ENCODE assay signal across 1 cellular context in the genomic region with DNA sequence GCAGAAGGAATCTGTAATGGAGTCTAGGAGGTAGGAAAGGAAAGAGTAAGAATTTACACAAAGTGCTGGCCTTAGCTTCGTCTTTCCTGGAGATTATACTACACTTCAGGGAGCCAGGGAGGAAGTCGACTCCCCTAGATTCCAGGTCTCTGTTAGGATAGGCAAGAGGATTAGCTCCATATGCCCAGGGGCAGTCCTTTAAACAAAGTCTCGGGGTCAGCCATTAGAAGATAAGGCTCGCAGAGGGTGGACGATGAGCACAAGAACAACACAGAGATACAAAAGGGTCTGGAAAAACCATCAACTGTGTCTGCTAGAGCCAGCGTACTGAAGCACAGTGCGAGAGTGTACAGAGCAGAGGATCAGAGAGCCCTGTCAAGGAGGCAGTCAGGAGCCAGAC.
TF ChIP-seq lines count a peak whose summit lies in the region.

No MANE protein-coding gene starts in this region.

TF ChIP-seq in WTC11, 78 proteins besides CTCF, POLR2A, EP300 and RAD21 (continued from another document):
- TF ChIP-seq, protein P1, sequence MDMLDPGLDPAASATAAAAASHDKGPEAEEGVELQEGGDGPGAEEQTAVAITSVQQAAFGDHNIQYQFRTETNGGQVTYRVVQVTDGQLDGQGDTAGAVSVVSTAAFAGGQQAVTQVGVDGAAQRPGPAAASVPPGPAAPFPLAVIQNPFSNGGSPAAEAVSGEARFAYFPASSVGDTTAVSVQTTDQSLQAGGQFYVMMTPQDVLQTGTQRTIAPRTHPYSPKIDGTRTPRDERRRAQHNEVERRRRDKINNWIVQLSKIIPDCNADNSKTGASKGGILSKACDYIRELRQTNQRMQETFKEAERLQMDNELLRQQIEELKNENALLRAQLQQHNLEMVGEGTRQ (CRISPR knock-in tag; IDR thresholded peaks at IDR 0.05): no peak
- TF ChIP-seq, protein P2, sequence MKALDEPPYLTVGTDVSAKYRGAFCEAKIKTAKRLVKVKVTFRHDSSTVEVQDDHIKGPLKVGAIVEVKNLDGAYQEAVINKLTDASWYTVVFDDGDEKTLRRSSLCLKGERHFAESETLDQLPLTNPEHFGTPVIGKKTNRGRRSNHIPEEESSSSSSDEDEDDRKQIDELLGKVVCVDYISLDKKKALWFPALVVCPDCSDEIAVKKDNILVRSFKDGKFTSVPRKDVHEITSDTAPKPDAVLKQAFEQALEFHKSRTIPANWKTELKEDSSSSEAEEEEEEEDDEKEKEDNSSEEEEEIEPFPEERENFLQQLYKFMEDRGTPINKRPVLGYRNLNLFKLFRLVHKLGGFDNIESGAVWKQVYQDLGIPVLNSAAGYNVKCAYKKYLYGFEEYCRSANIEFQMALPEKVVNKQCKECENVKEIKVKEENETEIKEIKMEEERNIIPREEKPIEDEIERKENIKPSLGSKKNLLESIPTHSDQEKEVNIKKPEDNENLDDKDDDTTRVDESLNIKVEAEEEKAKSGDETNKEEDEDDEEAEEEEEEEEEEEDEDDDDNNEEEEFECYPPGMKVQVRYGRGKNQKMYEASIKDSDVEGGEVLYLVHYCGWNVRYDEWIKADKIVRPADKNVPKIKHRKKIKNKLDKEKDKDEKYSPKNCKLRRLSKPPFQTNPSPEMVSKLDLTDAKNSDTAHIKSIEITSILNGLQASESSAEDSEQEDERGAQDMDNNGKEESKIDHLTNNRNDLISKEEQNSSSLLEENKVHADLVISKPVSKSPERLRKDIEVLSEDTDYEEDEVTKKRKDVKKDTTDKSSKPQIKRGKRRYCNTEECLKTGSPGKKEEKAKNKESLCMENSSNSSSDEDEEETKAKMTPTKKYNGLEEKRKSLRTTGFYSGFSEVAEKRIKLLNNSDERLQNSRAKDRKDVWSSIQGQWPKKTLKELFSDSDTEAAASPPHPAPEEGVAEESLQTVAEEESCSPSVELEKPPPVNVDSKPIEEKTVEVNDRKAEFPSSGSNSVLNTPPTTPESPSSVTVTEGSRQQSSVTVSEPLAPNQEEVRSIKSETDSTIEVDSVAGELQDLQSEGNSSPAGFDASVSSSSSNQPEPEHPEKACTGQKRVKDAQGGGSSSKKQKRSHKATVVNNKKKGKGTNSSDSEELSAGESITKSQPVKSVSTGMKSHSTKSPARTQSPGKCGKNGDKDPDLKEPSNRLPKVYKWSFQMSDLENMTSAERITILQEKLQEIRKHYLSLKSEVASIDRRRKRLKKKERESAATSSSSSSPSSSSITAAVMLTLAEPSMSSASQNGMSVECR (CRISPR knock-in tag; IDR thresholded peaks at IDR 0.05; ENCODE audit: borderline replicate concordance): no peak
- TF ChIP-seq CREM (CRISPR knock-in tag; IDR thresholded peaks at IDR 0.05) (no peak), ZBTB21 (CRISPR knock-in tag; IDR thresholded peaks at IDR 0.05; ENCODE audit: borderline replicate concordance) (no peak), TP53 (CRISPR knock-in tag; IDR thresholded peaks at IDR 0.05) (no peak), FOXP1 (CRISPR knock-in tag; IDR thresholded peaks at IDR 0.05; ENCODE audit: borderline replicate concordance) (no peak)
- TF ChIP-seq, protein P3, sequence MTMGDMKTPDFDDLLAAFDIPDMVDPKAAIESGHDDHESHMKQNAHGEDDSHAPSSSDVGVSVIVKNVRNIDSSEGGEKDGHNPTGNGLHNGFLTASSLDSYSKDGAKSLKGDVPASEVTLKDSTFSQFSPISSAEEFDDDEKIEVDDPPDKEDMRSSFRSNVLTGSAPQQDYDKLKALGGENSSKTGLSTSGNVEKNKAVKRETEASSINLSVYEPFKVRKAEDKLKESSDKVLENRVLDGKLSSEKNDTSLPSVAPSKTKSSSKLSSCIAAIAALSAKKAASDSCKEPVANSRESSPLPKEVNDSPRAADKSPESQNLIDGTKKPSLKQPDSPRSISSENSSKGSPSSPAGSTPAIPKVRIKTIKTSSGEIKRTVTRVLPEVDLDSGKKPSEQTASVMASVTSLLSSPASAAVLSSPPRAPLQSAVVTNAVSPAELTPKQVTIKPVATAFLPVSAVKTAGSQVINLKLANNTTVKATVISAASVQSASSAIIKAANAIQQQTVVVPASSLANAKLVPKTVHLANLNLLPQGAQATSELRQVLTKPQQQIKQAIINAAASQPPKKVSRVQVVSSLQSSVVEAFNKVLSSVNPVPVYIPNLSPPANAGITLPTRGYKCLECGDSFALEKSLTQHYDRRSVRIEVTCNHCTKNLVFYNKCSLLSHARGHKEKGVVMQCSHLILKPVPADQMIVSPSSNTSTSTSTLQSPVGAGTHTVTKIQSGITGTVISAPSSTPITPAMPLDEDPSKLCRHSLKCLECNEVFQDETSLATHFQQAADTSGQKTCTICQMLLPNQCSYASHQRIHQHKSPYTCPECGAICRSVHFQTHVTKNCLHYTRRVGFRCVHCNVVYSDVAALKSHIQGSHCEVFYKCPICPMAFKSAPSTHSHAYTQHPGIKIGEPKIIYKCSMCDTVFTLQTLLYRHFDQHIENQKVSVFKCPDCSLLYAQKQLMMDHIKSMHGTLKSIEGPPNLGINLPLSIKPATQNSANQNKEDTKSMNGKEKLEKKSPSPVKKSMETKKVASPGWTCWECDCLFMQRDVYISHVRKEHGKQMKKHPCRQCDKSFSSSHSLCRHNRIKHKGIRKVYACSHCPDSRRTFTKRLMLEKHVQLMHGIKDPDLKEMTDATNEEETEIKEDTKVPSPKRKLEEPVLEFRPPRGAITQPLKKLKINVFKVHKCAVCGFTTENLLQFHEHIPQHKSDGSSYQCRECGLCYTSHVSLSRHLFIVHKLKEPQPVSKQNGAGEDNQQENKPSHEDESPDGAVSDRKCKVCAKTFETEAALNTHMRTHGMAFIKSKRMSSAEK (CRISPR knock-in tag; IDR thresholded peaks at IDR 0.05; ENCODE audit: borderline replicate concordance): no peak
- TF ChIP-seq, protein P4, sequence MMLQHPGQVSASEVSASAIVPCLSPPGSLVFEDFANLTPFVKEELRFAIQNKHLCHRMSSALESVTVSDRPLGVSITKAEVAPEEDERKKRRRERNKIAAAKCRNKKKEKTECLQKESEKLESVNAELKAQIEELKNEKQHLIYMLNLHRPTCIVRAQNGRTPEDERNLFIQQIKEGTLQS (CRISPR knock-in tag; conservative IDR thresholded peaks at IDR 0.05): no peak
- TF ChIP-seq, protein P5, sequence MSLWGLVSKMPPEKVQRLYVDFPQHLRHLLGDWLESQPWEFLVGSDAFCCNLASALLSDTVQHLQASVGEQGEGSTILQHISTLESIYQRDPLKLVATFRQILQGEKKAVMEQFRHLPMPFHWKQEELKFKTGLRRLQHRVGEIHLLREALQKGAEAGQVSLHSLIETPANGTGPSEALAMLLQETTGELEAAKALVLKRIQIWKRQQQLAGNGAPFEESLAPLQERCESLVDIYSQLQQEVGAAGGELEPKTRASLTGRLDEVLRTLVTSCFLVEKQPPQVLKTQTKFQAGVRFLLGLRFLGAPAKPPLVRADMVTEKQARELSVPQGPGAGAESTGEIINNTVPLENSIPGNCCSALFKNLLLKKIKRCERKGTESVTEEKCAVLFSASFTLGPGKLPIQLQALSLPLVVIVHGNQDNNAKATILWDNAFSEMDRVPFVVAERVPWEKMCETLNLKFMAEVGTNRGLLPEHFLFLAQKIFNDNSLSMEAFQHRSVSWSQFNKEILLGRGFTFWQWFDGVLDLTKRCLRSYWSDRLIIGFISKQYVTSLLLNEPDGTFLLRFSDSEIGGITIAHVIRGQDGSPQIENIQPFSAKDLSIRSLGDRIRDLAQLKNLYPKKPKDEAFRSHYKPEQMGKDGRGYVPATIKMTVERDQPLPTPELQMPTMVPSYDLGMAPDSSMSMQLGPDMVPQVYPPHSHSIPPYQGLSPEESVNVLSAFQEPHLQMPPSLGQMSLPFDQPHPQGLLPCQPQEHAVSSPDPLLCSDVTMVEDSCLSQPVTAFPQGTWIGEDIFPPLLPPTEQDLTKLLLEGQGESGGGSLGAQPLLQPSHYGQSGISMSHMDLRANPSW (CRISPR knock-in tag; conservative IDR thresholded peaks at IDR 0.05; ENCODE audit: low read depth): no peak
